In genomic region chr1:196034080-196034706, GRCh38 we compare ENCODE assay signal across 14 cellular contexts.
A peak's percentile ranks its signal among the peaks of the same experiment; 100 is the strongest.
DNase-seq lines count a peak whose midpoint lies in the region; ATAC-seq and TF ChIP-seq lines count a peak whose summit lies in the region.
"Had no signal": no experiment of that assay in that cellular context is flagged by ENCODE, and none has a peak within 500 bp of the region (broad histone marks: within the 10 kb centered on the region; RNA-seq: fewer than 3 reads in every experiment).

No MANE protein-coding gene starts in this region.

- no peak overlapping the region for H3K27ac ChIP-seq in WERI-Rb-1
- H3K27ac ChIP-seq: BLaER1, heart left ventricle had no signal

- TF ChIP-seq CTCF in WERI-Rb-1 (IDR thresholded peaks at IDR 0.05; ENCODE audit: low read depth, low read length): no peak

- no peaks in the 10 kb centered on the region for H3K9me3 ChIP-seq in WERI-Rb-1 (ENCODE audit: severe bottlenecking)
- H3K9me3 ChIP-seq: BLaER1 had no signal

- H3K27me3 ChIP-seq in WERI-Rb-1 (ENCODE audit: insufficient read depth, low read depth, severe bottlenecking): no peaks in the 10 kb centered on the region
- H3K27me3 ChIP-seq: BLaER1, heart left ventricle had no signal

- ATAC-seq in HG02852 (IDR thresholded peaks at IDR 0.05; ENCODE audit: unreplicated experiment): no peak
- ATAC-seq: activated naive CD8-positive, alpha-beta T cell treated with anti-CD3 and anti-CD28 coated beads, Interleukin-2, amount 50 U/mL, for 24 hours; heart left ventricle had no signal

- H3K36me3 ChIP-seq in WERI-Rb-1: no peaks in the 10 kb centered on the region
- H3K36me3 ChIP-seq: BLaER1, heart left ventricle had no signal

- DNase-seq in ELR (ENCODE audit: low read depth) (peak; percentile 25), NCI-H1417 (lab: John Stamatoyannopoulos, UW) (peak in 2 of 3 experiments; percentile 69 to 96), WERI-Rb-1 (peak; percentile 13), iPS-NIHi11 (ENCODE audit: low spot score) (peak; percentile 29), inferior parietal cortex (ENCODE audit: extremely low spot score) (no peak)
- no peak for DNase-seq in activated CD4-positive, alpha-beta T cell treated with anti-CD3 and anti-CD28 coated beads for 1 hour
- DNase-seq in stimulated activated CD4-positive, alpha-beta T cell treated with anti-CD3 and anti-CD28 coated beads, Interleukin-12 subunit alpha, Interleukin-12 subunit beta, amount 100 ng/mL, for 4 hours: no peak
- DNase-seq: activated CD4-positive, alpha-beta T cell treated with anti-CD3 and anti-CD28 coated beads, Interleukin-2, amount 50 U/mL, for 48 hours; activated naive CD8-positive, alpha-beta T cell treated with anti-CD3 and anti-CD28 coated beads, Interleukin-2, amount 50 U/mL, for 24 hours; heart left ventricle; naive B cell; NCI-H146 had no signal

- H3K4me3 ChIP-seq in WERI-Rb-1 (ENCODE audit: low read depth, low read length): no peak overlapping the region
- H3K4me3 ChIP-seq: BLaER1, heart left ventricle had no signal

Comparison
In these comparisons a context has a peak if more than half of its experiments do, and no peak if none do; other contexts are left out.
1. DNase-seq: peak in ELR (single experiment), NCI-H1417 (2 of 3), WERI-Rb-1 (single experiment) and iPS-NIHi11 (single experiment); none in activated CD4-positive, alpha-beta T cell treated with anti-CD3 and anti-CD28 coated beads for 1 hour (single experiment), stimulated activated CD4-positive, alpha-beta T cell treated with anti-CD3 and anti-CD28 coated beads, Interleukin-12 subunit alpha, Interleukin-12 subunit beta, amount 100 ng/mL, for 4 hours (single experiment) and inferior parietal cortex (single experiment).